In genomic region chr17:29663155-29663554, GRCh38 we compare ENCODE assay signal across 10 cellular contexts. TPM values are rescaled to one million over a fixed set of nuclear protein-coding genes. Genes with fewer than 3 reads are reported as not detected.
A peak's percentile ranks its signal among the peaks of the same experiment; 100 is the strongest.
DNase-seq lines count a peak whose midpoint lies in the region; ATAC-seq and TF ChIP-seq lines count a peak whose summit lies in the region.
"Had no signal": no experiment of that assay in that cellular context is flagged by ENCODE, and none has a peak within 500 bp of the region (broad histone marks: within the 10 kb centered on the region; RNA-seq: fewer than 3 reads in every experiment).

No MANE protein-coding gene starts in this region.

- DNase-seq in activated naive CD8-positive, alpha-beta T cell treated with anti-CD3 and anti-CD28 coated beads, Interleukin-2, amount 50 U/mL, for 24 hours = no peak
- no peak for DNase-seq in WTC11 (ENCODE audit: low spot score)
- DNase-seq in immature natural killer cell = no peak
- DNase-seq in thyroid gland = peak in 1 of 2 donors; percentile 38
- no peak for DNase-seq in GM13976 (ENCODE audit: low spot score)
- DNase-seq: activated CD4-positive, alpha-beta T cell treated with anti-CD3 and anti-CD28 coated beads, Interleukin-2, amount 50 U/mL, for 4 hours; pancreas had no signal

- in situ Hi-C loops in GM13976 (cut with MboI; ENCODE audit: low sequenced_read_pairs, unreplicated experiment) = no loop called here

- peaks cover 18% of the 10 kb centered on the region for H3K36me3 Mint-ChIP-seq in activated naive CD8-positive, alpha-beta T cell
- H3K36me3 Mint-ChIP-seq in activated naive CD8-positive, alpha-beta T cell treated with anti-CD3 and anti-CD28 coated beads, Interleukin-2, amount 50 U/mL, for 24 hours (ENCODE audit: low read depth) = peaks cover 38% of the 10 kb centered on the region
- H3K36me3 Mint-ChIP-seq in WTC11 (peaks cover 6% of the 10 kb centered on the region), immature natural killer cell (peaks cover 11 to 34% (median 16%) of the 10 kb centered on the region in 3 donors)

- POLR2A ChIA-PET in WTC11 (lab: Charles Lee) = interaction anchor here (1.0 kb wide), 1 partner anchor 9 kb away, joined by 3 read pairs; no protein-coding TSS in a partner anchor

- no peak for ATAC-seq in activated naive CD8-positive, alpha-beta T cell treated with anti-CD3 and anti-CD28 coated beads, Interleukin-2, amount 50 U/mL, for 24 hours
- no peak for ATAC-seq in WTC11
- ATAC-seq in HG03095 (IDR thresholded peaks at IDR 0.05; ENCODE audit: unreplicated experiment) = no peak
- ATAC-seq in HG02798 (IDR thresholded peaks at IDR 0.05; ENCODE audit: poor library complexity, unreplicated experiment) = no peak
- ATAC-seq: pancreas had no signal

- peak overlapping the region in 2 of 3 donors; percentile 3 to 19 for H3K27ac ChIP-seq in thyroid gland
- H3K27ac ChIP-seq: pancreas had no signal

- H3K4me1 Mint-ChIP-seq in activated naive CD8-positive, alpha-beta T cell (ENCODE audit: low read depth) = peaks cover 52% of the 10 kb centered on the region
- H3K4me1 Mint-ChIP-seq in activated naive CD8-positive, alpha-beta T cell treated with anti-CD3 and anti-CD28 coated beads, Interleukin-2, amount 50 U/mL, for 24 hours = peaks cover 50% of the 10 kb centered on the region
- H3K4me1 Mint-ChIP-seq in WTC11 (peaks cover 11% of the 10 kb centered on the region), immature natural killer cell (peaks cover 7 to 21% of the 10 kb centered on the region in 2 donors)

- H3K36me3 ChIP-seq in thyroid gland = peaks cover 6 to 11% of the 10 kb centered on the region in 2 donors

- no peak for TF ChIP-seq POLR2A in thyroid gland (IDR thresholded peaks at IDR 0.05)

- no peaks in the 10 kb centered on the region for H3K27me3 Mint-ChIP-seq in activated naive CD8-positive, alpha-beta T cell
- no peaks in the 10 kb centered on the region for H3K27me3 Mint-ChIP-seq in activated naive CD8-positive, alpha-beta T cell treated with anti-CD3 and anti-CD28 coated beads, Interleukin-2, amount 50 U/mL, for 24 hours
- no peaks in the 10 kb centered on the region for H3K27me3 Mint-ChIP-seq in WTC11 (ENCODE audit: low read depth)
- H3K27me3 Mint-ChIP-seq in immature natural killer cell (ENCODE audit: low read depth in 3 of 3) = no peaks in the 10 kb centered on the region

- CTCF ChIA-PET in WTC11 (lab: Charles Lee) = interaction anchor here (1.2 to 2.6 kb wide), 4 partner anchors 23 to 430 kb away, joined by 5 to 12 read pairs (median 6); no protein-coding TSS in a partner anchor

- H3K4me3 Mint-ChIP-seq in activated naive CD8-positive, alpha-beta T cell = no peak overlapping the region
- H3K4me3 Mint-ChIP-seq in activated naive CD8-positive, alpha-beta T cell treated with anti-CD3 and anti-CD28 coated beads, Interleukin-2, amount 50 U/mL, for 24 hours = no peak overlapping the region
- H3K4me3 Mint-ChIP-seq in WTC11 (no peak overlapping the region), immature natural killer cell (no peak overlapping the region)

- H3K4me1 ChIP-seq in thyroid gland = peaks cover 7 to 22% of the 10 kb centered on the region in 2 donors
- H3K4me1 ChIP-seq: pancreas had no signal

- no peaks in the 10 kb centered on the region for H3K9me3 Mint-ChIP-seq in activated naive CD8-positive, alpha-beta T cell (ENCODE audit: low read depth)
- peaks cover 4% of the 10 kb centered on the region for H3K9me3 Mint-ChIP-seq in activated naive CD8-positive, alpha-beta T cell treated with anti-CD3 and anti-CD28 coated beads, Interleukin-2, amount 50 U/mL, for 24 hours
- no peaks in the 10 kb centered on the region for H3K9me3 Mint-ChIP-seq in WTC11
- H3K9me3 Mint-ChIP-seq in immature natural killer cell = peaks cover 0 to 1% (median 0%) of the 10 kb centered on the region in 6 donors

- intact Hi-C loops in thyroid gland (cut with DNase I) = no loop called here

- H3K9me3 ChIP-seq in thyroid gland = no peaks in the 10 kb centered on the region
- H3K9me3 ChIP-seq: pancreas had no signal

- peak overlapping the region; percentile 82 for H3K27ac Mint-ChIP-seq in activated naive CD8-positive, alpha-beta T cell
- H3K27ac Mint-ChIP-seq in activated naive CD8-positive, alpha-beta T cell treated with anti-CD3 and anti-CD28 coated beads, Interleukin-2, amount 50 U/mL, for 24 hours = no peak overlapping the region
- H3K27ac Mint-ChIP-seq in WTC11 (peak overlapping the region; percentile 69), immature natural killer cell (peak overlapping the region in 4 of 6 donors; percentile 1 to 78 (median 27))

- H3K27me3 ChIP-seq in thyroid gland = no peaks in the 10 kb centered on the region
- H3K27me3 ChIP-seq: pancreas had no signal

- WGBS in thyroid gland, 2 donors = 13 to 15% methylated on average over 1 of the region's 1 CpG

- TF ChIP-seq CTCF in WTC11 (IDR thresholded peaks at IDR 0.05) = no peak
- no peak for TF ChIP-seq CTCF in thyroid gland (IDR thresholded peaks at IDR 0.05)
- no peak for TF ChIP-seq CTCF in GM13976 (IDR thresholded peaks at IDR 0.05; ENCODE audit: borderline replicate concordance, control extremely low read depth, extremely low read depth, insufficient read depth, missing control alignments)

- no peak overlapping the region for H3K4me3 ChIP-seq in thyroid gland (replicated peaks in 1 of 3)
- H3K4me3 ChIP-seq: pancreas had no signal

TF ChIP-seq in WTC11, 78 proteins besides CTCF, POLR2A, EP300 and RAD21:
- TF ChIP-seq NFE2L1 (CRISPR knock-in tag; IDR thresholded peaks at IDR 0.05) (peak; percentile 75), TP53 (CRISPR knock-in tag; IDR thresholded peaks at IDR 0.05) (no peak)

RNA-seq across cellular contexts. Expression of gene CORO6, which starts 40.4 kb away (rescaled TPM):
- total RNA-seq in WTC11 (2021) = 6.4 to 8.9 TPM (median 7.5 TPM) in 3 replicates
- polyA plus RNA-seq in immature natural killer cell = 1 to 10 TPM in 1 of 3 donors, under 1 TPM in 2; 0.12 to 1.3 (median 0.38) TPM
- total RNA-seq in thyroid gland = 100 to 1,000 TPM in 2 of 4 donors, 10 to 100 TPM in 2; 65.3 to 161 (median 99.2) TPM
